Comparison of ENCODE assay signal across 18 cellular contexts in genomic region chr1:28800324-28800723, GRCh38. TPM values are rescaled to one million over a fixed set of nuclear protein-coding genes. Genes with fewer than 3 reads are reported as not detected.
DNase-seq lines count a peak whose midpoint lies in the region; ATAC-seq, FAIRE-seq and TF ChIP-seq lines count a peak whose summit lies in the region.
"Had no signal": no experiment of that assay in that cellular context is flagged by ENCODE, and none has a peak within 500 bp of the region (broad histone marks: within the 10 kb centered on the region; RNA-seq: fewer than 3 reads in every experiment).

No MANE protein-coding gene starts in this region.

- H4K8ac ChIP-seq in trophoblast cell (ENCODE audit: low read depth, low read length) = no peak overlapping the region

- no peaks in the 10 kb centered on the region for H4K20me1 ChIP-seq in GM23338 (replicated peaks; ENCODE audit: insufficient read depth)
- no peaks in the 10 kb centered on the region for H4K20me1 ChIP-seq in astrocyte (ENCODE audit: insufficient read depth, low read length)
- H4K20me1 ChIP-seq: BLaER1 had no signal

- TF ChIP-seq CTCF in GM23338 (conservative IDR thresholded peaks at IDR 0.05; ENCODE audit: low read depth in 2 of 2) (no peak), astrocyte (IDR thresholded peaks at IDR 0.05; ENCODE audit: insufficient read depth, low read depth, low read length) (no peak), mesothelial cell of epicardium (IDR thresholded peaks at IDR 0.05; ENCODE audit: unreplicated experiment) (no peak)

- peaks cover 15% of the 10 kb centered on the region for H3K4me1 Mint-ChIP-seq in GM23338
- peaks cover 5% of the 10 kb centered on the region for H3K4me1 Mint-ChIP-seq in astrocyte (ENCODE audit: low read depth, unreplicated experiment)
- peaks cover 5% of the 10 kb centered on the region for H3K4me1 Mint-ChIP-seq in mesothelial cell of epicardium

- H4K12ac ChIP-seq in trophoblast cell (ENCODE audit: low read depth, low read length) = no peak overlapping the region

- H3K27me3 ChIP-seq in GM23338 (ENCODE audit: insufficient read depth) (no peaks in the 10 kb centered on the region), astrocyte (ENCODE audit: insufficient read depth, low read length) (peaks cover 17% of the 10 kb centered on the region), trophoblast cell (ENCODE audit: insufficient read depth, low read length) (no peaks in the 10 kb centered on the region)
- H3K27me3 ChIP-seq: BLaER1 had no signal

- H3K4ac ChIP-seq in trophoblast cell (ENCODE audit: low read depth, low read length) = no peak overlapping the region

- no peak overlapping the region for H2BK120ac ChIP-seq in trophoblast cell (ENCODE audit: insufficient read depth, low read length, poor library complexity)

- H3K9me2 ChIP-seq in GM23338 (ENCODE audit: insufficient read depth) = no peaks in the 10 kb centered on the region

- H3F3A ChIP-seq in GM23338 (replicated peaks; ENCODE audit: low read depth) = no peaks in the 10 kb centered on the region

- WGBS in trophoblast cell (ENCODE audit: extremely low coverage, insufficient coverage, insufficient read length) = no CpG with 5 or more reads among the region's 3 CpGs

- no peak overlapping the region for H3K4me3 ChIP-seq in GM23338
- no peak overlapping the region for H3K4me3 ChIP-seq in astrocyte (ENCODE audit: insufficient read depth, low read depth, low read length)
- H3K4me3 ChIP-seq in trophoblast cell (ENCODE audit: low read depth, low read length) = no peak overlapping the region
- H3K4me3 ChIP-seq: BLaER1, HAP-1 had no signal

- peak; percentile 27; the same call in 2 of the 3 replicates for ATAC-seq in GM23338
- no peak for ATAC-seq in GM19397 (IDR thresholded peaks at IDR 0.05; ENCODE audit: unreplicated experiment)
- no peak for ATAC-seq in GM21737 (IDR thresholded peaks at IDR 0.05; ENCODE audit: unreplicated experiment)

- H3K4me1 ChIP-seq in GM23338 (ENCODE audit: insufficient read depth) (peaks cover 21% of the 10 kb centered on the region), astrocyte (ENCODE audit: insufficient read depth, low read length) (no peaks in the 10 kb centered on the region), trophoblast cell (ENCODE audit: control insufficient read depth in 1 of 2, insufficient read depth in 2 of 2, low read length in 2 of 2) (peaks cover 10 to 19% of the 10 kb centered on the region in 2 experiments)
- H3K4me1 ChIP-seq: HAP-1 had no signal

- no peak overlapping the region for H3K18ac ChIP-seq in trophoblast cell (ENCODE audit: low read length)

- no peak overlapping the region for H3K4me3 Mint-ChIP-seq in GM23338
- no peak overlapping the region for H3K4me3 Mint-ChIP-seq in astrocyte (ENCODE audit: unreplicated experiment)
- H3K4me3 Mint-ChIP-seq in mesothelial cell of epicardium = no peak overlapping the region
- H3K4me3 Mint-ChIP-seq: CD14-positive monocyte; CD4-positive, alpha-beta memory T cell had no signal

- no peaks in the 10 kb centered on the region for H3K79me1 ChIP-seq in trophoblast cell (ENCODE audit: low read length)

- H3K14ac ChIP-seq in trophoblast cell (ENCODE audit: low read length) = no peak overlapping the region

- H2BK5ac ChIP-seq in trophoblast cell (ENCODE audit: low read depth, low read length, poor library complexity) = no peak overlapping the region

- H3K27me3 Mint-ChIP-seq in GM23338 (ENCODE audit: insufficient read depth, low read depth, poor library complexity) (peaks cover 17% of the 10 kb centered on the region), astrocyte (ENCODE audit: low read depth, unreplicated experiment) (peaks cover 27% of the 10 kb centered on the region), mesothelial cell of epicardium (ENCODE audit: low read depth) (no peaks in the 10 kb centered on the region)

- no peak overlapping the region for H3K27ac Mint-ChIP-seq in GM23338
- H3K27ac Mint-ChIP-seq in astrocyte (ENCODE audit: unreplicated experiment) = peak overlapping the region; percentile 77
- H3K27ac Mint-ChIP-seq in mesothelial cell of epicardium = no peak overlapping the region
- H3K27ac Mint-ChIP-seq: CD4-positive, alpha-beta memory T cell had no signal

- H4K91ac ChIP-seq in trophoblast cell (ENCODE audit: low read depth, low read length) = no peak overlapping the region

- H3K9me3 Mint-ChIP-seq in GM23338 = peaks cover 8% of the 10 kb centered on the region; the same call in 2 of the 3 replicates
- peaks cover 19% of the 10 kb centered on the region for H3K9me3 Mint-ChIP-seq in astrocyte (ENCODE audit: unreplicated experiment)
- no peaks in the 10 kb centered on the region for H3K9me3 Mint-ChIP-seq in mesothelial cell of epicardium
- H3K9me3 Mint-ChIP-seq: CD4-positive, alpha-beta memory T cell had no signal

- H2AK5ac ChIP-seq in trophoblast cell (ENCODE audit: low read length) = no peak overlapping the region

- H3K9me3 ChIP-seq in astrocyte (ENCODE audit: insufficient read depth, low read depth, low read length) (no peaks in the 10 kb centered on the region), trophoblast cell (ENCODE audit: insufficient read depth, low read depth, low read length) (peaks cover 2% of the 10 kb centered on the region)
- H3K9me3 ChIP-seq: HAP-1 had no signal

- H3K36me3 ChIP-seq in GM23338 (ENCODE audit: insufficient read depth) = no peaks in the 10 kb centered on the region
- no peaks in the 10 kb centered on the region for H3K36me3 ChIP-seq in astrocyte (ENCODE audit: insufficient read depth, low read length)
- H3K36me3 ChIP-seq in trophoblast cell (ENCODE audit: control insufficient read depth in 1 of 2, insufficient read depth in 2 of 2, low read length in 2 of 2) = no peaks in the 10 kb centered on the region
- H3K36me3 ChIP-seq: BLaER1, HAP-1 had no signal

- peak overlapping the region; percentile 56; the same call in 1 of the 2 replicates for H2AFZ ChIP-seq in GM23338
- H2AFZ ChIP-seq in astrocyte (ENCODE audit: low read depth, low read length) = no peak overlapping the region
- H2AFZ ChIP-seq in trophoblast cell (ENCODE audit: insufficient read depth, low read length, poor library complexity) = no peak overlapping the region

- DNase-seq in GM23338 (ENCODE audit: low spot score) (no peak), astrocyte (ENCODE audit: low read depth) (no peak), islet precursor cell (peak; percentile 81), trophoblast cell (no peak), mesothelial cell of epicardium (ENCODE audit: low spot score in 2 of 2, unreplicated experiment in 2 of 2) (no peak)
- DNase-seq: 8988T; CD4-positive, alpha-beta memory T cell; DMS153; DMS79; GF-D8; GOT3 had no signal

- no peak for FAIRE-seq in astrocyte (lab: Jason Lieb, UNC)

- H2BK12ac ChIP-seq in trophoblast cell (ENCODE audit: low read length) = no peak overlapping the region

- no peak overlapping the region for H3K23ac ChIP-seq in trophoblast cell (ENCODE audit: low read length)

- H3K36me3 Mint-ChIP-seq in GM23338 (ENCODE audit: low read depth) (no peaks in the 10 kb centered on the region), astrocyte (ENCODE audit: low read depth, unreplicated experiment) (peaks cover 3% of the 10 kb centered on the region), mesothelial cell of epicardium (no peaks in the 10 kb centered on the region)
- H3K36me3 Mint-ChIP-seq: CD14-positive monocyte; CD4-positive, alpha-beta memory T cell had no signal

- H3K4me2 ChIP-seq in GM23338 (no peak overlapping the region), astrocyte (ENCODE audit: low read length) (no peak overlapping the region), trophoblast cell (ENCODE audit: low read length) (peak overlapping the region; percentile 22)
- H3K4me2 ChIP-seq: BLaER1 had no signal

- H3K79me2 ChIP-seq in GM23338 (replicated peaks; ENCODE audit: insufficient read depth) (no peaks in the 10 kb centered on the region), astrocyte (ENCODE audit: insufficient read depth, low read length) (no peaks in the 10 kb centered on the region), trophoblast cell (ENCODE audit: control insufficient read depth, insufficient read depth, low read length, poor library complexity) (no peaks in the 10 kb centered on the region)

- H3K27ac ChIP-seq in GM23338 (ENCODE audit: low read depth) (no peak overlapping the region), astrocyte (ENCODE audit: low read depth, low read length) (no peak overlapping the region), trophoblast cell (ENCODE audit: low read depth, low read length) (peak overlapping the region; percentile 12)
- H3K27ac ChIP-seq: BLaER1, HL-60 had no signal

- H3K9ac ChIP-seq in astrocyte (ENCODE audit: low read length) = no peak overlapping the region
- H3K9ac ChIP-seq in trophoblast cell (ENCODE audit: low read length) = no peak overlapping the region
- H3K9ac ChIP-seq: BLaER1 had no signal

TF ChIP-seq in GM23338, 12 proteins besides CTCF, POLR2A, EP300 and RAD21 (continues in another document):
- TF ChIP-seq POLR2AphosphoS5 (IDR thresholded peaks at IDR 0.05; ENCODE audit: low read depth) = no peak
- no peak for TF ChIP-seq ZNF331 (CRISPR knock-in tag; IDR thresholded peaks at IDR 0.05; ENCODE audit: low read depth)
- no peak for TF ChIP-seq STAT1 (IDR thresholded peaks at IDR 0.05; ENCODE audit: unreplicated experiment)
- TF ChIP-seq ETS1 (IDR thresholded peaks at IDR 0.05) = no peak
- TF ChIP-seq CREB1 (CRISPR knock-in tag; IDR thresholded peaks at IDR 0.05; ENCODE audit: low read depth) = no peak
- TF ChIP-seq ZNF114 (CRISPR knock-in tag; IDR thresholded peaks at IDR 0.05) = no peak
- no peak for TF ChIP-seq JUNB (IDR thresholded peaks at IDR 0.05; ENCODE audit: unreplicated experiment)

RNA-seq across cellular contexts. Expression of gene OPRD1, which starts 11.6 kb away (rescaled TPM):
- 2.3 and 3.6 TPM in 2 replicates for total RNA-seq in GM23338 (2014; rRNA removed; shearing (Covaris generic))
- 0.55 and 1.3 TPM in 2 replicates for polyA plus RNA-seq in GM23338 (2016; fragmentation: Nextera tagmentation; extraction: Ambion mirVana)
- total RNA-seq in astrocyte = 0.79 and 1.2 TPM in 2 replicates
- 2.2 and 2.4 TPM in 2 replicates for polyA plus RNA-seq in trophoblast cell (2013)
- total RNA-seq in mesothelial cell of epicardium = 0.27 to 0.66 TPM (median 0.34 TPM) in 3 replicates
- total RNA-seq: CD4-positive, alpha-beta memory T cell had no signal
- polyA plus RNA-seq: AG04450, CD14-positive monocyte had no signal
